Comparison of ENCODE assay signal across 17 cellular contexts in the genomic region with DNA sequence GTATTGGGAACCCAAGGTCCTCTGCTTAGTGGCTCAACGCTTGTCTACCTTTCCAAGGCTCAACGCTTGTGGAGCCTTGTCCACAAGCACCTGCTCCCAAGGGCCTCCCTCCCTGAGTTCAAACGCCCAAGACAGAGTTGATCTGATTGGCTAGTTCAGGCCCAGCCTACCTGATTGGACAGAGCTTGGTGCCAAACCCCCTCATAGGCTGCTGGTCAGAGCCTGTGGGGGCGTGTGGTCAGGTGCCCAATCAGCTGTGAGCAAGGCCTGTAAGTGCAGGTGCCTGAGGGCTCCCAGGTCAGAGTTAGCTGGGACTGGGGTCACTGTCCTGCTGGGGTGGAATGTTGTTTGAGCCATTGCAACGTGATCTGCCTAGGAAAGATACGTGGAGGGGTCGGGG. TPM values are rescaled to one million over a fixed set of nuclear protein-coding genes. Genes with fewer than 3 reads are reported as not detected.
DNase-seq lines count a peak whose midpoint lies in the region; ATAC-seq and TF ChIP-seq lines count a peak whose summit lies in the region.
"Had no signal": no experiment of that assay in that cellular context is flagged by ENCODE, and none has a peak within 500 bp of the region (broad histone marks: within the 10 kb centered on the region; RNA-seq: fewer than 3 reads in every experiment).

No MANE protein-coding gene starts in this region.

- H3K27ac Mint-ChIP-seq in neural progenitor cell: no peak overlapping the region

- H3F3A ChIP-seq in neural progenitor cell (ENCODE audit: low read depth) (no peaks in the 10 kb centered on the region), SK-N-SH (replicated peaks; ENCODE audit: insufficient read depth) (no peaks in the 10 kb centered on the region)

- peak; percentile 45 for DNase-seq in activated CD4-positive, CD25-positive, alpha-beta regulatory T cell treated with anti-CD3 and anti-CD28 coated beads, Interleukin-2, amount 50 U/mL, for 72 hours
- DNase-seq in activated CD4-positive, CD25-positive, alpha-beta regulatory T cell (lab: John Stamatoyannopoulos, UW): no peak
- peak; percentile 21 for DNase-seq in NCI-H69 (lab: John Stamatoyannopoulos, UW)
- DNase-seq in dermis blood vessel endothelial cell: peak; percentile 30
- DNase-seq in neural progenitor cell (ENCODE audit: low spot score): peak; percentile 50
- no peak for DNase-seq in SK-N-SH
- DNase-seq: dorsolateral prefrontal cortex, foreskin keratinocyte, GM23248, kidney glomerular epithelial cell, NCI-H1417 treated with DMSO at 0.1 percent for 48 hours, NCI-H526, SIG-M5, spleen had no signal

- peak overlapping the region; percentile 38 for H3K4me3 Mint-ChIP-seq in neural progenitor cell

- H3K9me3 Mint-ChIP-seq in neural progenitor cell: no peaks in the 10 kb centered on the region

- H3K4me3 ChIP-seq in neural progenitor cell: no peak overlapping the region
- H3K4me3 ChIP-seq in SK-N-SH (ENCODE audit: low read depth in 2 of 2, low read length in 1 of 2): no peak overlapping the region
- H3K4me3 ChIP-seq: dorsolateral prefrontal cortex, GM23248, spleen had no signal

- TF ChIP-seq RAD21 in SK-N-SH (IDR thresholded peaks at IDR 0.05; ENCODE audit: low read length): no peak

- no peaks in the 10 kb centered on the region for H3K36me3 ChIP-seq in neural progenitor cell
- no peaks in the 10 kb centered on the region for H3K36me3 ChIP-seq in SK-N-SH (replicated peaks in 1 of 2; ENCODE audit: control insufficient read depth in 1 of 2, insufficient read depth in 2 of 2, low read length in 1 of 2)

- TF ChIP-seq EP300 in SK-N-SH (IDR thresholded peaks at IDR 0.05; ENCODE audit: borderline replicate concordance in 1 of 2, low read depth in 1 of 2, low read length in 1 of 2): no peak

- 82% methylated on average over 4 of the region's 7 CpGs for WGBS in SK-N-SH (ENCODE audit: low lambda C conversion rate)

- ATAC-seq in GM21390 (IDR thresholded peaks at IDR 0.05; ENCODE audit: unreplicated experiment) (no peak), HG03460 (IDR thresholded peaks at IDR 0.05; ENCODE audit: unreplicated experiment) (no peak)
- ATAC-seq: foreskin keratinocyte had no signal

- H3K36me3 Mint-ChIP-seq in neural progenitor cell: no peaks in the 10 kb centered on the region

- no peak overlapping the region for H3K4me2 ChIP-seq in neural progenitor cell
- H3K4me2 ChIP-seq in SK-N-SH: no peak overlapping the region

- no peaks in the 10 kb centered on the region for H3K79me2 ChIP-seq in neural progenitor cell (ENCODE audit: low read depth)
- H3K79me2 ChIP-seq in SK-N-SH (ENCODE audit: insufficient read depth): no peaks in the 10 kb centered on the region

- H3K27me3 ChIP-seq in neural progenitor cell (no peaks in the 10 kb centered on the region), SK-N-SH (ENCODE audit: insufficient read depth) (no peaks in the 10 kb centered on the region)
- H3K27me3 ChIP-seq: foreskin keratinocyte had no signal

- peaks cover 29% of the 10 kb centered on the region for H3K4me1 Mint-ChIP-seq in neural progenitor cell

- H4K20me1 ChIP-seq in neural progenitor cell (ENCODE audit: low read depth): no peaks in the 10 kb centered on the region
- H4K20me1 ChIP-seq in SK-N-SH (ENCODE audit: insufficient read depth): no peaks in the 10 kb centered on the region

- POLR2A ChIA-PET in SK-N-SH (lab: Yijun Ruan, JAX): no interaction called here

- H3K9me2 ChIP-seq in SK-N-SH: no peaks in the 10 kb centered on the region

- CTCF ChIA-PET in SK-N-SH (lab: Yijun Ruan, JAX): interaction anchor here (1.0 to 1.9 kb wide), 6 partner anchors 9 to 73 kb away, joined by 3 to 5 read pairs (median 4); no protein-coding TSS in a partner anchor

- peaks cover 12% of the 10 kb centered on the region for H3K27me3 Mint-ChIP-seq in neural progenitor cell (ENCODE audit: insufficient read depth, low read depth)

- TF ChIP-seq CTCF in neural progenitor cell (IDR thresholded peaks at IDR 0.05) (no peak), SK-N-SH (IDR thresholded peaks at IDR 0.05) (no peak)

- peaks cover 20% of the 10 kb centered on the region for H3K4me1 ChIP-seq in neural progenitor cell
- H3K4me1 ChIP-seq in SK-N-SH (ENCODE audit: control insufficient read depth in 1 of 2, insufficient read depth in 2 of 2, low read depth in 1 of 2, low read length in 1 of 2): peaks cover 4 to 10% of the 10 kb centered on the region in 2 experiments; a peak in 2 of 4 replicates

- H3K9me3 ChIP-seq in neural progenitor cell (ENCODE audit: low read depth) (no peaks in the 10 kb centered on the region), SK-N-SH (no peaks in the 10 kb centered on the region)
- H3K9me3 ChIP-seq: spleen had no signal

- H2AFZ ChIP-seq in neural progenitor cell (replicated peaks) (no peak overlapping the region), SK-N-SH (ENCODE audit: low read depth) (no peak overlapping the region)
- H2AFZ ChIP-seq: GM23248 had no signal

- H3K9ac ChIP-seq in neural progenitor cell (no peak overlapping the region), SK-N-SH (no peak overlapping the region)
- H3K9ac ChIP-seq: GM23248 had no signal

- H3K27ac ChIP-seq in neural progenitor cell (no peak overlapping the region), SK-N-SH (ENCODE audit: low read depth in 2 of 2, low read length in 1 of 2) (no peak overlapping the region)
- H3K27ac ChIP-seq: dorsolateral prefrontal cortex, foreskin keratinocyte, GM23248 had no signal

TF ChIP-seq in SK-N-SH, 30 proteins besides CTCF, POLR2A, EP300 and RAD21:
- TF ChIP-seq FOXJ3 (CRISPR knock-in tag; IDR thresholded peaks at IDR 0.05) (no peak), POLR2AphosphoS5 (IDR thresholded peaks at IDR 0.05; ENCODE audit: low read depth, low read length) (no peak), TCF12 (IDR thresholded peaks at IDR 0.05) (no peak)
- TF ChIP-seq, protein P1, sequence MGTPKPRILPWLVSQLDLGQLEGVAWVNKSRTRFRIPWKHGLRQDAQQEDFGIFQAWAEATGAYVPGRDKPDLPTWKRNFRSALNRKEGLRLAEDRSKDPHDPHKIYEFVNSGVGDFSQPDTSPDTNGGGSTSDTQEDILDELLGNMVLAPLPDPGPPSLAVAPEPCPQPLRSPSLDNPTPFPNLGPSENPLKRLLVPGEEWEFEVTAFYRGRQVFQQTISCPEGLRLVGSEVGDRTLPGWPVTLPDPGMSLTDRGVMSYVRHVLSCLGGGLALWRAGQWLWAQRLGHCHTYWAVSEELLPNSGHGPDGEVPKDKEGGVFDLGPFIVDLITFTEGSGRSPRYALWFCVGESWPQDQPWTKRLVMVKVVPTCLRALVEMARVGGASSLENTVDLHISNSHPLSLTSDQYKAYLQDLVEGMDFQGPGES (IDR thresholded peaks at IDR 0.05; ENCODE audit: low read depth, low read length): no peak
- TF ChIP-seq, protein P2, sequence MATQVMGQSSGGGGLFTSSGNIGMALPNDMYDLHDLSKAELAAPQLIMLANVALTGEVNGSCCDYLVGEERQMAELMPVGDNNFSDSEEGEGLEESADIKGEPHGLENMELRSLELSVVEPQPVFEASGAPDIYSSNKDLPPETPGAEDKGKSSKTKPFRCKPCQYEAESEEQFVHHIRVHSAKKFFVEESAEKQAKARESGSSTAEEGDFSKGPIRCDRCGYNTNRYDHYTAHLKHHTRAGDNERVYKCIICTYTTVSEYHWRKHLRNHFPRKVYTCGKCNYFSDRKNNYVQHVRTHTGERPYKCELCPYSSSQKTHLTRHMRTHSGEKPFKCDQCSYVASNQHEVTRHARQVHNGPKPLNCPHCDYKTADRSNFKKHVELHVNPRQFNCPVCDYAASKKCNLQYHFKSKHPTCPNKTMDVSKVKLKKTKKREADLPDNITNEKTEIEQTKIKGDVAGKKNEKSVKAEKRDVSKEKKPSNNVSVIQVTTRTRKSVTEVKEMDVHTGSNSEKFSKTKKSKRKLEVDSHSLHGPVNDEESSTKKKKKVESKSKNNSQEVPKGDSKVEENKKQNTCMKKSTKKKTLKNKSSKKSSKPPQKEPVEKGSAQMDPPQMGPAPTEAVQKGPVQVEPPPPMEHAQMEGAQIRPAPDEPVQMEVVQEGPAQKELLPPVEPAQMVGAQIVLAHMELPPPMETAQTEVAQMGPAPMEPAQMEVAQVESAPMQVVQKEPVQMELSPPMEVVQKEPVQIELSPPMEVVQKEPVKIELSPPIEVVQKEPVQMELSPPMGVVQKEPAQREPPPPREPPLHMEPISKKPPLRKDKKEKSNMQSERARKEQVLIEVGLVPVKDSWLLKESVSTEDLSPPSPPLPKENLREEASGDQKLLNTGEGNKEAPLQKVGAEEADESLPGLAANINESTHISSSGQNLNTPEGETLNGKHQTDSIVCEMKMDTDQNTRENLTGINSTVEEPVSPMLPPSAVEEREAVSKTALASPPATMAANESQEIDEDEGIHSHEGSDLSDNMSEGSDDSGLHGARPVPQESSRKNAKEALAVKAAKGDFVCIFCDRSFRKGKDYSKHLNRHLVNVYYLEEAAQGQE (IDR thresholded peaks at IDR 0.05; ENCODE audit: low read depth, low read length): no peak

RNA-seq across cellular contexts. Expression of a gene that starts 16.9 kb away (rescaled TPM):
- total RNA-seq in dermis blood vessel endothelial cell (not detected in 2 replicates), neural progenitor cell (ENCODE audit: low replicate concordance) (not detected in 2 replicates)
- polyA plus RNA-seq in SK-N-SH (2012; rRNA removed): not detected in 2 replicates
- polyA plus RNA-seq in SK-N-SH (2012; cell fraction: cytosol; rRNA removed): 0.01 TPM in 1 of 2 replicates, not detected in the other
- polyA plus RNA-seq in SK-N-SH (2012; cell fraction: nucleus; rRNA removed): not detected in 2 replicates
- total RNA-seq: dorsolateral prefrontal cortex, foreskin keratinocyte, GM23248 had no signal
- polyA plus RNA-seq: foreskin keratinocyte, neural cell had no signal

RNA-seq across cellular contexts. Expression of a gene that starts 23.3 kb away (rescaled TPM):
- total RNA-seq in dermis blood vessel endothelial cell (0.05 TPM in 1 of 2 replicates, not detected in the other), neural progenitor cell (ENCODE audit: low replicate concordance) (0.62 TPM in 1 of 2 replicates, not detected in the other)
- 0.33 and 0.39 TPM in 2 replicates for polyA plus RNA-seq in SK-N-SH (2012; rRNA removed)
- 0.18 and 0.42 TPM in 2 replicates for polyA plus RNA-seq in SK-N-SH (2012; cell fraction: cytosol; rRNA removed)
- polyA plus RNA-seq in SK-N-SH (2012; cell fraction: nucleus; rRNA removed): 0.42 and 0.60 TPM in 2 replicates
- total RNA-seq: GM23248 had no signal
- polyA plus RNA-seq: neural cell had no signal

Comparison
In these comparisons a context has a peak if more than half of its experiments do, and no peak if none do; other contexts are left out.
1. DNase-seq: peak in activated CD4-positive, CD25-positive, alpha-beta regulatory T cell treated with anti-CD3 and anti-CD28 coated beads, Interleukin-2, amount 50 U/mL, for 72 hours (single experiment), NCI-H69 (single experiment), dermis blood vessel endothelial cell (single experiment) and neural progenitor cell (single experiment); none in activated CD4-positive, CD25-positive, alpha-beta regulatory T cell (0 of 4) and SK-N-SH (single experiment).